Comparison of ENCODE assay signal across 7 cellular contexts in genomic region chr6:45423111-45423900, GRCh38. TPM values are rescaled to one million over a fixed set of nuclear protein-coding genes. Genes with fewer than 3 reads are reported as not detected.
A peak's percentile ranks its signal among the peaks of the same experiment; 100 is the strongest.
DNase-seq lines count a peak whose midpoint lies in the region; ATAC-seq and TF ChIP-seq lines count a peak whose summit lies in the region.

No MANE protein-coding gene starts in this region.

- TF ChIP-seq CTCF in HFFc6 (IDR thresholded peaks at IDR 0.05) (no peak), nephron progenitor cell (IDR thresholded peaks at IDR 0.05) (no peak)

- no peak for ATAC-seq in HG03159 (IDR thresholded peaks at IDR 0.05; ENCODE audit: unreplicated experiment)
- ATAC-seq in GM19324 (IDR thresholded peaks at IDR 0.05; ENCODE audit: low FRiP score, unreplicated experiment), result no peak

- H3K4me3 Mint-ChIP-seq in HFFc6 (peak overlapping the region; percentile 95), nephron progenitor cell (peak overlapping the region; percentile 95)

- peak overlapping the region; percentile 61 for H3K27ac ChIP-seq in urinary bladder (ENCODE audit: low read depth)

- H3K9me3 Mint-ChIP-seq in HFFc6 (no peaks in the 10 kb centered on the region), nephron progenitor cell (no peaks in the 10 kb centered on the region)

- DNase-seq in HFFc6 (no peak), fibroblast of gingiva (ENCODE audit: low read depth) (peak; percentile 48), nephron progenitor cell (peak; percentile 69)
- peak; percentile 85 for DNase-seq in activated CD8-positive, alpha-beta memory T cell treated with anti-CD3 and anti-CD28 coated beads for 24 hours

- H3K27ac Mint-ChIP-seq in HFFc6, result peak overlapping the region; percentile 80
- no peak overlapping the region for H3K27ac Mint-ChIP-seq in nephron progenitor cell

- H3K36me3 ChIP-seq in urinary bladder (ENCODE audit: insufficient read depth), result no peaks in the 10 kb centered on the region

- H3K4me1 ChIP-seq in urinary bladder (ENCODE audit: insufficient read depth), result no peaks in the 10 kb centered on the region

- H3K27me3 Mint-ChIP-seq in HFFc6 (ENCODE audit: insufficient read depth) (peaks cover 2% of the 10 kb centered on the region; the same call in 1 of the 2 replicates), nephron progenitor cell (ENCODE audit: low read depth, poor library complexity) (peaks cover 81% of the 10 kb centered on the region)

- H3K36me3 Mint-ChIP-seq in HFFc6 (ENCODE audit: low read depth), result peaks cover 7% of the 10 kb centered on the region; the same call in 1 of the 2 replicates
- H3K36me3 Mint-ChIP-seq in nephron progenitor cell (ENCODE audit: low read depth), result no peaks in the 10 kb centered on the region

- peak overlapping the region; percentile 74 for H3K4me3 ChIP-seq in urinary bladder (ENCODE audit: low read depth, low read length)

- 1% methylated on average over 72 of the region's 72 CpGs for WGBS in urinary bladder

- peaks cover 54% of the 10 kb centered on the region for H3K4me1 Mint-ChIP-seq in HFFc6 (ENCODE audit: low read depth)
- peaks cover 37% of the 10 kb centered on the region for H3K4me1 Mint-ChIP-seq in nephron progenitor cell

RNA-seq across cellular contexts. Expression of gene SUPT3H, which starts 45.6 kb away (rescaled TPM):
- 1 to 10 TPM; 5.6 to 8.2 (median 6.5) TPM for total RNA-seq in HFFc6 (2021; fragmentation: NEBNext Ultra II Directional; extraction: Animal tissue kit (Norgen Biotek cat#: 25700))
- total RNA-seq in urinary bladder, result 12.5 TPM
- polyA plus RNA-seq in urinary bladder, result 9.4 TPM
